In the genomic region with DNA sequence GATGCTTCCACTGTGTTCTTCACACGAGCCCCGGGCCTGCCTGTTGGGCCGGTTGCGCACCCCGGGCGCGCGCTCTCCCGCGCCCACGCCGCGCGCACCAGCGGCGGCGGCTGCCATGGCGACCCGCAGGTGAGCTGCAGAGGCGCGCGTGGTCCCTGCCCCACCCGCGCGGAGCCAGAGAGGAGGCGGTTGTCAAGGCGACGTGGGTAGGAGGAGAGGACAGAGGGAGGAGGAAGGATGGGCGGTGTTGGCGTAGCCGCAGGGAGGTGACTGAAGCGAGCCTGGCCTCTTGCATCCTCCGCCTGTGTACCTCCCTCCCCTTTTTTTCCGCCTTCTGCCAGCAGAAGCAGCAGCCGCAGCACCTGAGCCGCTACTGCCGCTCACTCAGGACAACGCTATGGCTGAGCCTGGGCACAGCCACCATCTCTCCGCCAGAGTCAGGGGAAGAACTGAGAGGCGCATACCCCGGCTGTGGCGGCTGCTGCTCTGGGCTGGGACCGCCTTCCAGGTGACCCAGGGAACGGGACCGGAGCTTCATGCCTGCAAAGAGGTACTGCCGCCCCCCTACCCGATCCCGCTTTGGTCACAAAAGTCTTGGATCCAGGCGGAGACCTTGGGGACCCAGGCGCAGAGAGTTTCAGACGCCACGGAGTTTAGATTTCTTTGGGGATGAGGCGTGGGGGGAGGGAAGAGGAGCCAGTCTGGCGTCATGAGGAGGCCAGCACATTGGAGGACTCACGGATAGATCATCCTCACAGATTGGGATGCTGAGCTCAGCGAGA, we compare ENCODE assay signal across 8 cellular contexts. TPM values are rescaled to one million over a fixed set of nuclear protein-coding genes. Genes with fewer than 3 reads are reported as not detected.
DNase-seq lines count a peak whose midpoint lies in the region; ATAC-seq and TF ChIP-seq lines count a peak whose summit lies in the region.

A gene with protein sequence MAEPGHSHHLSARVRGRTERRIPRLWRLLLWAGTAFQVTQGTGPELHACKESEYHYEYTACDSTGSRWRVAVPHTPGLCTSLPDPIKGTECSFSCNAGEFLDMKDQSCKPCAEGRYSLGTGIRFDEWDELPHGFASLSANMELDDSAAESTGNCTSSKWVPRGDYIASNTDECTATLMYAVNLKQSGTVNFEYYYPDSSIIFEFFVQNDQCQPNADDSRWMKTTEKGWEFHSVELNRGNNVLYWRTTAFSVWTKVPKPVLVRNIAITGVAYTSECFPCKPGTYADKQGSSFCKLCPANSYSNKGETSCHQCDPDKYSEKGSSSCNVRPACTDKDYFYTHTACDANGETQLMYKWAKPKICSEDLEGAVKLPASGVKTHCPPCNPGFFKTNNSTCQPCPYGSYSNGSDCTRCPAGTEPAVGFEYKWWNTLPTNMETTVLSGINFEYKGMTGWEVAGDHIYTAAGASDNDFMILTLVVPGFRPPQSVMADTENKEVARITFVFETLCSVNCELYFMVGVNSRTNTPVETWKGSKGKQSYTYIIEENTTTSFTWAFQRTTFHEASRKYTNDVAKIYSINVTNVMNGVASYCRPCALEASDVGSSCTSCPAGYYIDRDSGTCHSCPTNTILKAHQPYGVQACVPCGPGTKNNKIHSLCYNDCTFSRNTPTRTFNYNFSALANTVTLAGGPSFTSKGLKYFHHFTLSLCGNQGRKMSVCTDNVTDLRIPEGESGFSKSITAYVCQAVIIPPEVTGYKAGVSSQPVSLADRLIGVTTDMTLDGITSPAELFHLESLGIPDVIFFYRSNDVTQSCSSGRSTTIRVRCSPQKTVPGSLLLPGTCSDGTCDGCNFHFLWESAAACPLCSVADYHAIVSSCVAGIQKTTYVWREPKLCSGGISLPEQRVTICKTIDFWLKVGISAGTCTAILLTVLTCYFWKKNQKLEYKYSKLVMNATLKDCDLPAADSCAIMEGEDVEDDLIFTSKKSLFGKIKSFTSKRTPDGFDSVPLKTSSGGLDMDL (plus strand): TSS at position 329 of the 782 bp plus-strand sequence. CDS start 69 bp downstream, at position 398.

- peak within 1 kb of the TSS; percentile 94 for H3K4me3 Mint-ChIP-seq in CD4-positive, alpha-beta T cell

- DNase-seq in CD4-positive, alpha-beta T cell, result peak; percentile 74 to 93 (median 86)
- DNase-seq in NCI-H2107 treated with DMSO at 0.1 percent for 48 hours (lab: John Stamatoyannopoulos, UW; ENCODE audit: unreplicated experiment) (peak; percentile 77), midbrain (lab: John Stamatoyannopoulos, UW) (peak; percentile 10), HT-29 (ENCODE audit: low spot score) (no peak)
- peak; percentile 72 to 82 for DNase-seq in activated CD8-positive, alpha-beta memory T cell treated with anti-CD3 and anti-CD28 coated beads for 1 hour (ENCODE audit: extremely low read depth in 1 of 2, low read depth in 1 of 2)
- DNase-seq in stimulated activated CD8-positive, alpha-beta memory T cell treated with anti-CD3 and anti-CD28 coated beads, Interleukin-15, amount 100 ng/mL, for 24 hours (ENCODE audit: low read depth), result peak; percentile 40

- H3K27me3 Mint-ChIP-seq in CD4-positive, alpha-beta T cell, result peaks cover 9% of the 10 kb centered on the region

- no peaks in the 10 kb centered on the region for H3K36me3 ChIP-seq in ectodermal cell (ENCODE audit: control insufficient read depth, insufficient read depth, low read length)

- WGBS in ectodermal cell, 2 experiments, result 2% methylated on average over 56 of the region's 56 CpGs

- no peak within 1 kb of the TSS for H3K27ac ChIP-seq in CD4-positive, alpha-beta T cell (ENCODE audit: low read depth, low read length)
- H3K27ac ChIP-seq in ectodermal cell (ENCODE audit: insufficient read depth, low read depth, low read length, poor library complexity, severe bottlenecking), result no peak within 1 kb of the TSS

- peak; percentile 90 for ATAC-seq in CD4-positive, alpha-beta T cell (ENCODE audit: poor library complexity)
- peak; percentile 44 for ATAC-seq in GM21737 (IDR thresholded peaks at IDR 0.05; ENCODE audit: unreplicated experiment)

- H3K4me1 Mint-ChIP-seq in CD4-positive, alpha-beta T cell (ENCODE audit: low read depth), result peaks cover 31% of the 10 kb centered on the region

- H3K27me3 ChIP-seq in CD4-positive, alpha-beta T cell (ENCODE audit: control insufficient read depth, insufficient read depth, low read length), result no peaks in the 10 kb centered on the region
- peaks cover 67% of the 10 kb centered on the region for H3K27me3 ChIP-seq in ectodermal cell (ENCODE audit: control insufficient read depth, insufficient read depth, low read length, poor library complexity, severe bottlenecking)

- POLR2A ChIA-PET in CD4-positive, alpha-beta T cell (lab: Charles Lee), result interaction anchor here (0.5 to 6.9 kb wide), 6 partner anchors 9 to 288 kb away, joined by 3 to 126 read pairs (median 6); a partner anchor contains a TSS

- peaks cover 19% of the 10 kb centered on the region for H3K4me1 ChIP-seq in ectodermal cell (ENCODE audit: control insufficient read depth, insufficient read depth, low read length)

- CTCF ChIA-PET in CD4-positive, alpha-beta T cell (lab: Charles Lee), result interaction anchor here (1.1 to 8.0 kb wide), 4 partner anchors 13 to 79 kb away, joined by 3 to 104 read pairs (median 18); a partner anchor contains a TSS

- intact Hi-C loops in CD4-positive, alpha-beta T cell (cut with DNase I, micrococcal nuclease), result loop anchor here (2.0 to 10.0 kb wide), 12 partner anchors 72 to 597 kb away; a partner anchor contains a TSS

- TF ChIP-seq CTCF in CD4-positive, alpha-beta T cell (IDR thresholded peaks at IDR 0.05), result no peak

- H3K27ac Mint-ChIP-seq in CD4-positive, alpha-beta T cell, result peak within 1 kb of the TSS; percentile 98

- no peaks in the 10 kb centered on the region for H3K9me3 ChIP-seq in CD4-positive, alpha-beta T cell (ENCODE audit: control insufficient read depth, low read length)
- no peaks in the 10 kb centered on the region for H3K9me3 ChIP-seq in ectodermal cell (ENCODE audit: control insufficient read depth, low read length)

- H3K4me3 ChIP-seq in ectodermal cell (ENCODE audit: insufficient read depth, low read depth, low read length), result peak within 1 kb of the TSS; percentile 41

- no peaks in the 10 kb centered on the region for H3K9me3 Mint-ChIP-seq in CD4-positive, alpha-beta T cell

- H3K36me3 Mint-ChIP-seq in CD4-positive, alpha-beta T cell (ENCODE audit: low read depth), result peaks cover 12% of the 10 kb centered on the region

RNA-seq across cellular contexts. Expression of the gene that starts here (rescaled TPM):
- total RNA-seq in CD4-positive, alpha-beta T cell, result 10 to 100 TPM; 14.2 to 16.1 TPM
- polyA plus RNA-seq in ectodermal cell (2013, experiment 1 of 4), result 0.59 TPM
- polyA plus RNA-seq in ectodermal cell (2013, experiment 2 of 4), result 0.89 TPM
- polyA plus RNA-seq in ectodermal cell (2013, experiment 3 of 4), result 1.2 TPM
- polyA plus RNA-seq in ectodermal cell (2013, experiment 4 of 4), result 1.2 TPM
- total RNA-seq in HT-29 (2014; rRNA removed; shearing (Covaris generic)), result 0.44 and 0.71 TPM in 2 replicates
